ENCODE assay signal across 12 cellular contexts in genomic region chr16:8194795-8195194, GRCh38.
DNase-seq lines count a peak whose midpoint lies in the region; ATAC-seq and TF ChIP-seq lines count a peak whose summit lies in the region.
"Had no signal": no experiment of that assay in that cellular context is flagged by ENCODE, and none has a peak within 500 bp of the region (broad histone marks: within the 10 kb centered on the region; RNA-seq: fewer than 3 reads in every experiment).

No MANE protein-coding gene starts in this region.

- H3K27me3 Mint-ChIP-seq in HFFc6 (ENCODE audit: insufficient read depth): no peaks in the 10 kb centered on the region; the same call in 1 of the 2 replicates
- peaks cover 3% of the 10 kb centered on the region for H3K27me3 Mint-ChIP-seq in mesothelial cell of epicardium (ENCODE audit: low read depth)

- peaks cover 4% of the 10 kb centered on the region; the same call in 1 of the 2 replicates for H3K36me3 Mint-ChIP-seq in HFFc6 (ENCODE audit: low read depth)
- H3K36me3 Mint-ChIP-seq in mesothelial cell of epicardium: no peaks in the 10 kb centered on the region

- no peak for ATAC-seq in HG03108 (IDR thresholded peaks at IDR 0.05; ENCODE audit: unreplicated experiment)

- H3K9me3 Mint-ChIP-seq in HFFc6: peaks cover 60% of the 10 kb centered on the region
- H3K9me3 Mint-ChIP-seq in mesothelial cell of epicardium: no peaks in the 10 kb centered on the region

- DNase-seq in GM06990 (ENCODE audit: extremely low read depth, insufficient read length) (no peak), HFFc6 (no peak), RPMI8226 (peak; percentile 29), mesothelial cell of epicardium (ENCODE audit: low spot score in 2 of 2, unreplicated experiment in 2 of 2) (no peak), NCI-H2171 (lab: John Stamatoyannopoulos, UW) (no peak), GM03348 (ENCODE audit: low spot score) (no peak), AML-193 (lab: John Stamatoyannopoulos, UW) (no peak)
- DNase-seq: activated CD4-positive, CD25-positive, alpha-beta regulatory T cell treated with anti-CD3 and anti-CD28 coated beads, Interleukin-2, amount 50 U/mL, for 72 hours; IMR-90; retina had no signal

- no peak overlapping the region for H3K4me3 ChIP-seq in GM06990 (replicated peaks; ENCODE audit: low read depth, low read length)
- H3K4me3 ChIP-seq: cardiac muscle cell had no signal

- H3K4me3 Mint-ChIP-seq in HFFc6: no peak overlapping the region
- no peak overlapping the region for H3K4me3 Mint-ChIP-seq in mesothelial cell of epicardium

- H3K4me1 Mint-ChIP-seq in HFFc6 (ENCODE audit: low read depth) (no peaks in the 10 kb centered on the region), mesothelial cell of epicardium (no peaks in the 10 kb centered on the region)

- TF ChIP-seq CTCF in GM06990 (IDR thresholded peaks at IDR 0.05; ENCODE audit: insufficient read depth, low read length, poor library complexity, severe bottlenecking) (peak; percentile 29), HFFc6 (IDR thresholded peaks at IDR 0.05) (peak; percentile 34; the same call in 1 of the 2 replicates), mesothelial cell of epicardium (IDR thresholded peaks at IDR 0.05; ENCODE audit: unreplicated experiment) (peak; percentile 12)

- no peaks in the 10 kb centered on the region for H3K27me3 ChIP-seq in GM06990 (replicated peaks; ENCODE audit: control insufficient read depth, insufficient read depth, low read length)
- H3K27me3 ChIP-seq: cardiac muscle cell had no signal

- no peak overlapping the region for H3K27ac Mint-ChIP-seq in HFFc6
- no peak overlapping the region for H3K27ac Mint-ChIP-seq in mesothelial cell of epicardium

- no peaks in the 10 kb centered on the region for H3K36me3 ChIP-seq in GM06990 (ENCODE audit: control insufficient read depth, insufficient read depth, low read length)
- H3K36me3 ChIP-seq: cardiac muscle cell had no signal
